Comparison of ENCODE assay signal across 1 cellular context in the genomic region with DNA sequence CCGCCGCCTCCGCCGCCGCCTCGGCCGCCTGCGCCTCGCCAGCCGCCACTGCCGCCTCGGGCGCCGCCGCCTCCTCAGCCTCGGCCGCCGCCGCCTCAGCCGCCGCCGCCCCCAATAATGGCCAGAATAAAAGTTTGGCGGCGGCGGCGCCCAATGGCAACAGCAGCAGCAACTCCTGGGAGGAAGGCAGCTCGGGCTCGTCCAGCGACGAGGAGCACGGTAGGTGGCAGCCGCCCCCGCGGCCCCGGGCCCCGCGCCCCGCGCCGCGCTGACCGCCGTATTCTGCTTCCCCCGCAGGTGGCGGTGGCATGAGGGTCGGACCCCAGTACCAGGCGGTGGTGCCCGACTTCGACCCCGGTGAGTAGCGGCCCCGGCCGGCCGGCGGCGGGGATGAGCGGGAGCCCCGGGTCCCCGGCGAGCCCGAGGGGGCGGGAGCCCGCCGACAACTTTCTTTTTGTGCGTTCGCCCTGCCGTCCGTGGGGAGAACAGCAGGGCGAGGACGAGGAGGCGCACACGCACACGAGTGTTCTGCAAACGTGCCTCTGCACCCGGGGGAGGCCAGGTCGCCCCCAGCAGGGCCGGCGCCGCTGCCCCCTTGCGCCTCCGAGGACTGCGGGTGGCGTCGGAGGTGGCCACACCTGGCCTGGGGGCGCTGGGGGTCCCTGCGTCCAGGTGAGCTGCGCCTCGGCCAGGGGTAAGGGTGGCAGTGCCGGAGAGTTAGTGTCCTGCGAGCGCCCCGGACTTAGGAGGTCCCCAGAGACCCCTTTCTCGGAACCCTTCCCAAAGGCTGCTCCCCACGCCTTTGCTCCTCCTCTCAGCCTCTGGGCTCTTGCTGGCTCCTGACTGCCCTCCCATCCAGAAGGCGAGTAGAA.
TF ChIP-seq lines count a peak whose summit lies in the region.

No MANE protein-coding gene starts in this region.

TF ChIP-seq in HepG2, 621 proteins besides CTCF, POLR2A, EP300 and RAD21 (continued from another document):
- TF ChIP-seq, protein P1, sequence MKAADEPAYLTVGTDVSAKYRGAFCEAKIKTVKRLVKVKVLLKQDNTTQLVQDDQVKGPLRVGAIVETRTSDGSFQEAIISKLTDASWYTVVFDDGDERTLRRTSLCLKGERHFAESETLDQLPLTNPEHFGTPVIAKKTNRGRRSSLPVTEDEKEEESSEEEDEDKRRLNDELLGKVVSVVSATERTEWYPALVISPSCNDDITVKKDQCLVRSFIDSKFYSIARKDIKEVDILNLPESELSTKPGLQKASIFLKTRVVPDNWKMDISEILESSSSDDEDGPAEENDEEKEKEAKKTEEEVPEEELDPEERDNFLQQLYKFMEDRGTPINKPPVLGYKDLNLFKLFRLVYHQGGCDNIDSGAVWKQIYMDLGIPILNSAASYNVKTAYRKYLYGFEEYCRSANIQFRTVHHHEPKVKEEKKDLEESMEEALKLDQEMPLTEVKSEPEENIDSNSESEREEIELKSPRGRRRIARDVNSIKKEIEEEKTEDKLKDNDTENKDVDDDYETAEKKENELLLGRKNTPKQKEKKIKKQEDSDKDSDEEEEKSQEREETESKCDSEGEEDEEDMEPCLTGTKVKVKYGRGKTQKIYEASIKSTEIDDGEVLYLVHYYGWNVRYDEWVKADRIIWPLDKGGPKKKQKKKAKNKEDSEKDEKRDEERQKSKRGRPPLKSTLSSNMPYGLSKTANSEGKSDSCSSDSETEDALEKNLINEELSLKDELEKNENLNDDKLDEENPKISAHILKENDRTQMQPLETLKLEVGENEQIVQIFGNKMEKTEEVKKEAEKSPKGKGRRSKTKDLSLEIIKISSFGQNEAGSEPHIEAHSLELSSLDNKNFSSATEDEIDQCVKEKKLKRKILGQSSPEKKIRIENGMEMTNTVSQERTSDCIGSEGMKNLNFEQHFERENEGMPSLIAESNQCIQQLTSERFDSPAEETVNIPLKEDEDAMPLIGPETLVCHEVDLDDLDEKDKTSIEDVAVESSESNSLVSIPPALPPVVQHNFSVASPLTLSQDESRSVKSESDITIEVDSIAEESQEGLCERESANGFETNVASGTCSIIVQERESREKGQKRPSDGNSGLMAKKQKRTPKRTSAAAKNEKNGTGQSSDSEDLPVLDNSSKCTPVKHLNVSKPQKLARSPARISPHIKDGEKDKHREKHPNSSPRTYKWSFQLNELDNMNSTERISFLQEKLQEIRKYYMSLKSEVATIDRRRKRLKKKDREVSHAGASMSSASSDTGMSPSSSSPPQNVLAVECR (CRISPR knock-in tag; IDR thresholded peaks at IDR 0.05; ENCODE audit: borderline replicate concordance), result peak; percentile 40; the same call in 1 of the 2 replicates
- no peak for TF ChIP-seq GATAD2A (CRISPR knock-in tag; IDR thresholded peaks at IDR 0.05)
- 0 out of 2 replicates have a peak, but pooled peaks have one; percentile 46 for TF ChIP-seq CHCHD3 (CRISPR knock-in tag; IDR thresholded peaks at IDR 0.05)
- TF ChIP-seq MAZ (IDR thresholded peaks at IDR 0.05; ENCODE audit: borderline replicate concordance, low read depth, low read length), result no peak
- TF ChIP-seq MAZ (CRISPR knock-in tag; IDR thresholded peaks at IDR 0.05; ENCODE audit: low read depth), result peak; percentile 60; the same call in 1 of the 2 replicates
- 0 out of 2 replicates have a peak, but pooled peaks have one; percentile 60 for TF ChIP-seq ZBTB7A (CRISPR knock-in tag; IDR thresholded peaks at IDR 0.05)
- TF ChIP-seq SP2 (CRISPR knock-in tag; IDR thresholded peaks at IDR 0.05), result 0 out of 2 replicates have a peak, but pooled peaks have one; percentile 19
- TF ChIP-seq, protein P2, sequence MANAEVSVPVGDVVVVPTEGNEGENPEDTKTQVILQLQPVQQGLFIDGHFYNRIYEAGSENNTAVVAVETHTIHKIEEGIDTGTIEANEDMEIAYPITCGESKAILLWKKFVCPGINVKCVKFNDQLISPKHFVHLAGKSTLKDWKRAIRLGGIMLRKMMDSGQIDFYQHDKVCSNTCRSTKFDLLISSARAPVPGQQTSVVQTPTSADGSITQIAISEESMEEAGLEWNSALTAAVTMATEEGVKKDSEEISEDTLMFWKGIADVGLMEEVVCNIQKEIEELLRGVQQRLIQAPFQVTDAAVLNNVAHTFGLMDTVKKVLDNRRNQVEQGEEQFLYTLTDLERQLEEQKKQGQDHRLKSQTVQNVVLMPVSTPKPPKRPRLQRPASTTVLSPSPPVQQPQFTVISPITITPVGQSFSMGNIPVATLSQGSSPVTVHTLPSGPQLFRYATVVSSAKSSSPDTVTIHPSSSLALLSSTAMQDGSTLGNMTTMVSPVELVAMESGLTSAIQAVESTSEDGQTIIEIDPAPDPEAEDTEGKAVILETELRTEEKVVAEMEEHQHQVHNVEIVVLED (CRISPR knock-in tag; IDR thresholded peaks at IDR 0.05; ENCODE audit: borderline replicate concordance), result peak; percentile 33; the same call in 1 of the 2 replicates
- peak; percentile 58; the same call in 1 of the 2 replicates for TF ChIP-seq RXRA (CRISPR knock-in tag; IDR thresholded peaks at IDR 0.05)
- TF ChIP-seq SAP130 (CRISPR knock-in tag; IDR thresholded peaks at IDR 0.05; ENCODE audit: low read depth), result peak; percentile 42
- TF ChIP-seq AGO2 (optimal IDR thresholded peaks at IDR 0.05; ENCODE audit: low read depth, low read length), result peak; percentile 37
- no peak for TF ChIP-seq ZNF274 (CRISPR knock-in tag; IDR thresholded peaks at IDR 0.05)
- peak; percentile 79 for TF ChIP-seq ZBTB7B (CRISPR knock-in tag; IDR thresholded peaks at IDR 0.05)
- peak; percentile 23; the same call in 1 of the 2 replicates for TF ChIP-seq MTA1 (CRISPR knock-in tag; IDR thresholded peaks at IDR 0.05; ENCODE audit: borderline replicate concordance)
- TF ChIP-seq SRSF1 (optimal IDR thresholded peaks at IDR 0.05; ENCODE audit: low read depth, low read length), result peak; percentile 85
- 0 out of 2 replicates have a peak, but pooled peaks have one; percentile 10 for TF ChIP-seq ZNF878 (CRISPR knock-in tag; IDR thresholded peaks at IDR 0.05)
- TF ChIP-seq, protein P3, sequence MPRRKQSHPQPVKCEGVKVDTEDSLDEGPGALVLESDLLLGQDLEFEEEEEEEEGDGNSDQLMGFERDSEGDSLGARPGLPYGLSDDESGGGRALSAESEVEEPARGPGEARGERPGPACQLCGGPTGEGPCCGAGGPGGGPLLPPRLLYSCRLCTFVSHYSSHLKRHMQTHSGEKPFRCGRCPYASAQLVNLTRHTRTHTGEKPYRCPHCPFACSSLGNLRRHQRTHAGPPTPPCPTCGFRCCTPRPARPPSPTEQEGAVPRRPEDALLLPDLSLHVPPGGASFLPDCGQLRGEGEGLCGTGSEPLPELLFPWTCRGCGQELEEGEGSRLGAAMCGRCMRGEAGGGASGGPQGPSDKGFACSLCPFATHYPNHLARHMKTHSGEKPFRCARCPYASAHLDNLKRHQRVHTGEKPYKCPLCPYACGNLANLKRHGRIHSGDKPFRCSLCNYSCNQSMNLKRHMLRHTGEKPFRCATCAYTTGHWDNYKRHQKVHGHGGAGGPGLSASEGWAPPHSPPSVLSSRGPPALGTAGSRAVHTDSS (CRISPR knock-in tag; conservative IDR thresholded peaks at IDR 0.05), result 0 out of 2 replicates have a peak, but pooled peaks have one; percentile 16
- TF ChIP-seq, protein P4, sequence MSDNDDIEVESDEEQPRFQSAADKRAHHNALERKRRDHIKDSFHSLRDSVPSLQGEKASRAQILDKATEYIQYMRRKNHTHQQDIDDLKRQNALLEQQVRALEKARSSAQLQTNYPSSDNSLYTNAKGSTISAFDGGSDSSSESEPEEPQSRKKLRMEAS (IDR thresholded peaks at IDR 0.05), result 0 out of 2 replicates have a peak, but pooled peaks have one; percentile 32
- TF ChIP-seq, protein P5, sequence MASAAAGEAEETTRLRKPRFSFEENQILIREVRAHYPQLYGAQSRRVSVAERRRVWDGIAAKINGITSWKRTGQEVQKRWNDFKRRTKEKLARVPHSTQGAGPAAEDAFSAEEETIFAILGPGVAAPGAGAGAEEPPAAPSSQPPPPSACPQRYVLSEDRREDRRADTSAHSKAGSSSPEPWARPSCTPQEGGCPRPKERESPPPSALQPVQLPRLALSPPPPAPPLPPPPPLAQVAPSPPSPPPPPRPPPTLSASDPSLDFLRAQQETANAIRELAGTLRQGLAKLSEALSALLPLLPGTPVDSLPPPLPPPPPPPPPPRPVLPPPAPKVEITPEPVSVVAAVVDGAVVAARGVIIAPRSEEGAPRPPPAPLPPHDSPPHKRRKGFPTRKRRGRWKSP (CRISPR knock-in tag; IDR thresholded peaks at IDR 0.05), result peak; percentile 50; the same call in 1 of the 2 replicates
- TF ChIP-seq CENPX (CRISPR knock-in tag; IDR thresholded peaks at IDR 0.05), result no peak
- peak; percentile 34; the same call in 1 of the 2 replicates for TF ChIP-seq TAF1 (CRISPR knock-in tag; IDR thresholded peaks at IDR 0.05)
- TF ChIP-seq ZNF451 (CRISPR knock-in tag; IDR thresholded peaks at IDR 0.05), result no peak
- TF ChIP-seq, protein P6, sequence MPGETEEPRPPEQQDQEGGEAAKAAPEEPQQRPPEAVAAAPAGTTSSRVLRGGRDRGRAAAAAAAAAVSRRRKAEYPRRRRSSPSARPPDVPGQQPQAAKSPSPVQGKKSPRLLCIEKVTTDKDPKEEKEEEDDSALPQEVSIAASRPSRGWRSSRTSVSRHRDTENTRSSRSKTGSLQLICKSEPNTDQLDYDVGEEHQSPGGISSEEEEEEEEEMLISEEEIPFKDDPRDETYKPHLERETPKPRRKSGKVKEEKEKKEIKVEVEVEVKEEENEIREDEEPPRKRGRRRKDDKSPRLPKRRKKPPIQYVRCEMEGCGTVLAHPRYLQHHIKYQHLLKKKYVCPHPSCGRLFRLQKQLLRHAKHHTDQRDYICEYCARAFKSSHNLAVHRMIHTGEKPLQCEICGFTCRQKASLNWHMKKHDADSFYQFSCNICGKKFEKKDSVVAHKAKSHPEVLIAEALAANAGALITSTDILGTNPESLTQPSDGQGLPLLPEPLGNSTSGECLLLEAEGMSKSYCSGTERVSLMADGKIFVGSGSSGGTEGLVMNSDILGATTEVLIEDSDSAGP (CRISPR knock-in tag; IDR thresholded peaks at IDR 0.05; ENCODE audit: borderline replicate concordance), result peak; percentile 47; the same call in 1 of the 2 replicates
- TF ChIP-seq SALL1 (CRISPR knock-in tag; IDR thresholded peaks at IDR 0.05), result 0 out of 2 replicates have a peak, but pooled peaks have one; percentile 27
- TF ChIP-seq, protein P7, sequence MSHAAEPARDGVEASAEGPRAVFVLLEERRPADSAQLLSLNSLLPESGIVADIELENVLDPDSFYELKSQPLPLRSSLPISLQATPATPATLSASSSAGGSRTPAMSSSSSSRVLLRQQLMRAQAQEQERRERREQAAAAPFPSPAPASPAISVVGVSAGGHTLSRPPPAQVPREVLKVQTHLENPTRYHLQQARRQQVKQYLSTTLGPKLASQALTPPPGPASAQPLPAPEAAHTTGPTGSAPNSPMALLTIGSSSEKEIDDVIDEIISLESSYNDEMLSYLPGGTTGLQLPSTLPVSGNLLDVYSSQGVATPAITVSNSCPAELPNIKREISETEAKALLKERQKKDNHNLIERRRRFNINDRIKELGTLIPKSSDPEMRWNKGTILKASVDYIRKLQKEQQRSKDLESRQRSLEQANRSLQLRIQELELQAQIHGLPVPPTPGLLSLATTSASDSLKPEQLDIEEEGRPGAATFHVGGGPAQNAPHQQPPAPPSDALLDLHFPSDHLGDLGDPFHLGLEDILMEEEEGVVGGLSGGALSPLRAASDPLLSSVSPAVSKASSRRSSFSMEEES (CRISPR knock-in tag; IDR thresholded peaks at IDR 0.05), result no peak
- TF ChIP-seq, protein P8, sequence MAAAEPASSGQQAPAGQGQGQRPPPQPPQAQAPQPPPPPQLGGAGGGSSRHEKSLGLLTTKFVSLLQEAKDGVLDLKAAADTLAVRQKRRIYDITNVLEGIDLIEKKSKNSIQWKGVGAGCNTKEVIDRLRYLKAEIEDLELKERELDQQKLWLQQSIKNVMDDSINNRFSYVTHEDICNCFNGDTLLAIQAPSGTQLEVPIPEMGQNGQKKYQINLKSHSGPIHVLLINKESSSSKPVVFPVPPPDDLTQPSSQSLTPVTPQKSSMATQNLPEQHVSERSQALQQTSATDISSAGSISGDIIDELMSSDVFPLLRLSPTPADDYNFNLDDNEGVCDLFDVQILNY (CRISPR knock-in tag; conservative IDR thresholded peaks at IDR 0.05), result 0 out of 2 replicates have a peak, but pooled peaks have one; percentile 47
- TF ChIP-seq STAG1 (CRISPR knock-in tag; IDR thresholded peaks at IDR 0.05), result 0 out of 2 replicates have a peak, but pooled peaks have one; percentile 5
- TF ChIP-seq ZNF772 (CRISPR knock-in tag; IDR thresholded peaks at IDR 0.05), result 0 out of 2 replicates have a peak, but pooled peaks have one; percentile 28
- TF ChIP-seq ZNF777 (CRISPR knock-in tag; IDR thresholded peaks at IDR 0.05), result peak; percentile 86
- TF ChIP-seq, protein P9, sequence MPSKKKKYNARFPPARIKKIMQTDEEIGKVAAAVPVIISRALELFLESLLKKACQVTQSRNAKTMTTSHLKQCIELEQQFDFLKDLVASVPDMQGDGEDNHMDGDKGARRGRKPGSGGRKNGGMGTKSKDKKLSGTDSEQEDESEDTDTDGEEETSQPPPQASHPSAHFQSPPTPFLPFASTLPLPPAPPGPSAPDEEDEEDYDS (CRISPR knock-in tag; IDR thresholded peaks at IDR 0.05), result 0 out of 2 replicates have a peak, but pooled peaks have one; percentile 14
- TF ChIP-seq ZNF557 (CRISPR knock-in tag; IDR thresholded peaks at IDR 0.05), result no peak
- TF ChIP-seq HHEX (CRISPR knock-in tag; IDR thresholded peaks at IDR 0.05), result no peak
- TF ChIP-seq, protein P10, sequence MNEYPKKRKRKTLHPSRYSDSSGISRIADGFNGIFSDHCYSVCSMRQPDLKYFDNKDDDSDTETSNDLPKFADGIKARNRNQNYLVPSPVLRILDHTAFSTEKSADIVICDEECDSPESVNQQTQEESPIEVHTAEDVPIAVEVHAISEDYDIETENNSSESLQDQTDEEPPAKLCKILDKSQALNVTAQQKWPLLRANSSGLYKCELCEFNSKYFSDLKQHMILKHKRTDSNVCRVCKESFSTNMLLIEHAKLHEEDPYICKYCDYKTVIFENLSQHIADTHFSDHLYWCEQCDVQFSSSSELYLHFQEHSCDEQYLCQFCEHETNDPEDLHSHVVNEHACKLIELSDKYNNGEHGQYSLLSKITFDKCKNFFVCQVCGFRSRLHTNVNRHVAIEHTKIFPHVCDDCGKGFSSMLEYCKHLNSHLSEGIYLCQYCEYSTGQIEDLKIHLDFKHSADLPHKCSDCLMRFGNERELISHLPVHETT (CRISPR knock-in tag; conservative IDR thresholded peaks at IDR 0.05), result 0 out of 2 replicates have a peak, but pooled peaks have one; percentile 18
- 0 out of 2 replicates have a peak, but pooled peaks have one; percentile 47 for TF ChIP-seq ZFYVE20 (CRISPR knock-in tag; IDR thresholded peaks at IDR 0.05; ENCODE audit: borderline replicate concordance, low read depth)
- no peak for TF ChIP-seq ZNF30 (CRISPR knock-in tag; IDR thresholded peaks at IDR 0.05)
- peak; percentile 24; the same call in 1 of the 2 replicates for TF ChIP-seq ZNF350 (CRISPR knock-in tag; IDR thresholded peaks at IDR 0.05; ENCODE audit: borderline replicate concordance, low read depth)
